In the genomic region with DNA sequence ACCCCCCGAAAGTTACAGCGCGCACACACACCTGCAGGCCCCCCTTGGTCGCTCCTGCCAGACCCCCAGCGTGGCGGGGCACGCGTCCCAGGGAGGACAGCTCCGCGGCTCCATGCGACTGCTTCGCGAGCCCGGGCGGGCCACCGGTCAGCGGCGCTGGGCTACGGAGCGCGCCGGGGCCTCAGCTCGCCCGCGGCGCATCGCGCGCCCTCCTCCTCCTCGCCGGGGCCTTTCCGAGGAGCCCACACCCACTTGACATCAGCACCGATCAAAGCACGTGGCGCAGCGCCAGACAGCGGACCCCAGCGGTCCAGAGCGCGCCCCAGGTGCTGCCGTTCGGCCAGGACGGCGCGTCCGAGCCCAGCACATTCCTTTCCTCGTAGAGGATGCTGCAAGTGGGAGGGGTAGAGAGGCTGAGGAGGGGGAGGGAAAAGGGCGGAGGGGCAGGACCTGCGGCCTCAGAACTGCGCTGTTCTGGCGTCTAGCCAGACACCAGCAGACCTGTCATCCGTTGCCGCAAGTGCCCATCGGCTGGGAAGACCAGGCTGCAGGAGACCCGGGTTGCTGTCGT, we compare ENCODE assay signal across 1 cellular context.
TF ChIP-seq lines count a peak whose summit lies in the region.

No MANE protein-coding gene starts in this region.

TF ChIP-seq in HEK293, 187 proteins besides CTCF, POLR2A, EP300 and RAD21 (continued from another document and continues in another):
- TF ChIP-seq, protein P1, sequence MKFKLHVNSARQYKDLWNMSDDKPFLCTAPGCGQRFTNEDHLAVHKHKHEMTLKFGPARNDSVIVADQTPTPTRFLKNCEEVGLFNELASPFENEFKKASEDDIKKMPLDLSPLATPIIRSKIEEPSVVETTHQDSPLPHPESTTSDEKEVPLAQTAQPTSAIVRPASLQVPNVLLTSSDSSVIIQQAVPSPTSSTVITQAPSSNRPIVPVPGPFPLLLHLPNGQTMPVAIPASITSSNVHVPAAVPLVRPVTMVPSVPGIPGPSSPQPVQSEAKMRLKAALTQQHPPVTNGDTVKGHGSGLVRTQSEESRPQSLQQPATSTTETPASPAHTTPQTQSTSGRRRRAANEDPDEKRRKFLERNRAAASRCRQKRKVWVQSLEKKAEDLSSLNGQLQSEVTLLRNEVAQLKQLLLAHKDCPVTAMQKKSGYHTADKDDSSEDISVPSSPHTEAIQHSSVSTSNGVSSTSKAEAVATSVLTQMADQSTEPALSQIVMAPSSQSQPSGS (tag by site-specific recombination; IDR thresholded peaks at IDR 0.05; ENCODE audit: low read depth) = no peak
- no peak for TF ChIP-seq GFI1B (tag by site-specific recombination; IDR thresholded peaks at IDR 0.05)
- TF ChIP-seq KLF8 (tag by site-specific recombination; IDR thresholded peaks at IDR 0.05) = peak; percentile 55; the same call in 1 of the 2 replicates
- no peak for TF ChIP-seq ZNF544 (tag by site-specific recombination; IDR thresholded peaks at IDR 0.05)
- TF ChIP-seq ZFP41 (tag by site-specific recombination; IDR thresholded peaks at IDR 0.05; ENCODE audit: borderline replicate concordance) = no peak
- no peak for TF ChIP-seq ZBTB20 (tag by site-specific recombination; IDR thresholded peaks at IDR 0.05)
- TF ChIP-seq ZNF394 (tag by site-specific recombination; IDR thresholded peaks at IDR 0.05; ENCODE audit: borderline replicate concordance) = no peak
- no peak for TF ChIP-seq ZNF2 (tag by site-specific recombination; IDR thresholded peaks at IDR 0.05)
- TF ChIP-seq ZNF23 (tag by site-specific recombination; IDR thresholded peaks at IDR 0.05; ENCODE audit: borderline replicate concordance) = no peak
- no peak for TF ChIP-seq ZNF530 (tag by site-specific recombination; IDR thresholded peaks at IDR 0.05; ENCODE audit: low read depth)
- no peak for TF ChIP-seq ZNF626 (tag by site-specific recombination; IDR thresholded peaks at IDR 0.05)
- TF ChIP-seq ZXDB (tag by site-specific recombination; IDR thresholded peaks at IDR 0.05) = no peak
- TF ChIP-seq ZNF777 (tag by site-specific recombination; IDR thresholded peaks at IDR 0.05; ENCODE audit: borderline replicate concordance) = no peak
- TF ChIP-seq, protein P2, sequence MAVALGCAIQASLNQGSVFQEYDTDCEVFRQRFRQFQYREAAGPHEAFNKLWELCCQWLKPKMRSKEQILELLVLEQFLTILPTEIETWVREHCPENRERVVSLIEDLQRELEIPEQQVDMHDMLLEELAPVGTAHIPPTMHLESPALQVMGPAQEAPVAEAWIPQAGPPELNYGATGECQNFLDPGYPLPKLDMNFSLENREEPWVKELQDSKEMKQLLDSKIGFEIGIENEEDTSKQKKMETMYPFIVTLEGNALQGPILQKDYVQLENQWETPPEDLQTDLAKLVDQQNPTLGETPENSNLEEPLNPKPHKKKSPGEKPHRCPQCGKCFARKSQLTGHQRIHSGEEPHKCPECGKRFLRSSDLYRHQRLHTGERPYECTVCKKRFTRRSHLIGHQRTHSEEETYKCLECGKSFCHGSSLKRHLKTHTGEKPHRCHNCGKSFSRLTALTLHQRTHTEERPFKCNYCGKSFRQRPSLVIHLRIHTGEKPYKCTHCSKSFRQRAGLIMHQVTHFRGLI (tag by site-specific recombination; IDR thresholded peaks at IDR 0.05) = peak; percentile 22; the same call in 1 of the 2 replicates
- peak; percentile 86 for TF ChIP-seq GLIS1 (tag by site-specific recombination; IDR thresholded peaks at IDR 0.05)
- TF ChIP-seq IKZF3 (tag by site-specific recombination; IDR thresholded peaks at IDR 0.05) = no peak
- TF ChIP-seq, protein P3, sequence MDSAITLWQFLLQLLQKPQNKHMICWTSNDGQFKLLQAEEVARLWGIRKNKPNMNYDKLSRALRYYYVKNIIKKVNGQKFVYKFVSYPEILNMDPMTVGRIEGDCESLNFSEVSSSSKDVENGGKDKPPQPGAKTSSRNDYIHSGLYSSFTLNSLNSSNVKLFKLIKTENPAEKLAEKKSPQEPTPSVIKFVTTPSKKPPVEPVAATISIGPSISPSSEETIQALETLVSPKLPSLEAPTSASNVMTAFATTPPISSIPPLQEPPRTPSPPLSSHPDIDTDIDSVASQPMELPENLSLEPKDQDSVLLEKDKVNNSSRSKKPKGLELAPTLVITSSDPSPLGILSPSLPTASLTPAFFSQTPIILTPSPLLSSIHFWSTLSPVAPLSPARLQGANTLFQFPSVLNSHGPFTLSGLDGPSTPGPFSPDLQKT (IDR thresholded peaks at IDR 0.05; ENCODE audit: borderline replicate concordance, low read depth, low read length) = no peak
- no peak for TF ChIP-seq TRIM28 (IDR thresholded peaks at IDR 0.05; ENCODE audit: borderline replicate concordance, low read length)
- no peak for TF ChIP-seq ZNF585B (tag by site-specific recombination; IDR thresholded peaks at IDR 0.05)
- peak; percentile 62 for TF ChIP-seq KLF1 (tag by site-specific recombination; IDR thresholded peaks at IDR 0.05)
- TF ChIP-seq ZNF140 (tag by site-specific recombination; IDR thresholded peaks at IDR 0.05) = no peak
- TF ChIP-seq, protein P4, sequence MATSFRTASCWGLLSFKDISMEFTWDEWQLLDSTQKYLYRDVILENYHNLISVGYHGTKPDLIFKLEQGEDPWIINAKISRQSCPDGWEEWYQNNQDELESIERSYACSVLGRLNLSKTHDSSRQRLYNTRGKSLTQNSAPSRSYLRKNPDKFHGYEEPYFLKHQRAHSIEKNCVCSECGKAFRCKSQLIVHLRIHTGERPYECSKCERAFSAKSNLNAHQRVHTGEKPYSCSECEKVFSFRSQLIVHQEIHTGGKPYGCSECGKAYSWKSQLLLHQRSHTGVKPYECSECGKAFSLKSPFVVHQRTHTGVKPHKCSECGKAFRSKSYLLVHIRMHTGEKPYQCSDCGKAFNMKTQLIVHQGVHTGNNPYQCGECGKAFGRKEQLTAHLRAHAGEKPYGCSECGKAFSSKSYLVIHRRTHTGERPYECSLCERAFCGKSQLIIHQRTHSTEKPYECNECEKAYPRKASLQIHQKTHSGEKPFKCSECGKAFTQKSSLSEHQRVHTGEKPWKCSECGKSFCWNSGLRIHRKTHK (tag by site-specific recombination; IDR thresholded peaks at IDR 0.05) = no peak
- TF ChIP-seq ZNF266 (tag by site-specific recombination; IDR thresholded peaks at IDR 0.05; ENCODE audit: low read depth) = no peak
- TF ChIP-seq ZNF76 (tag by site-specific recombination; IDR thresholded peaks at IDR 0.05; ENCODE audit: borderline replicate concordance, low read depth) = no peak
- TF ChIP-seq ZBTB17 (tag by site-specific recombination; IDR thresholded peaks at IDR 0.05) = no peak; the same call in 1 of the 2 replicates
- no peak for TF ChIP-seq ZNF707 (tag by site-specific recombination; IDR thresholded peaks at IDR 0.05)
- TF ChIP-seq ZNF596 (tag by site-specific recombination; IDR thresholded peaks at IDR 0.05) = no peak
- TF ChIP-seq KLF16 (tag by site-specific recombination; IDR thresholded peaks at IDR 0.05) = peak; percentile 32; the same call in 1 of the 2 replicates
- no peak for TF ChIP-seq ZNF239 (tag by site-specific recombination; IDR thresholded peaks at IDR 0.05)
- TF ChIP-seq, protein P5, sequence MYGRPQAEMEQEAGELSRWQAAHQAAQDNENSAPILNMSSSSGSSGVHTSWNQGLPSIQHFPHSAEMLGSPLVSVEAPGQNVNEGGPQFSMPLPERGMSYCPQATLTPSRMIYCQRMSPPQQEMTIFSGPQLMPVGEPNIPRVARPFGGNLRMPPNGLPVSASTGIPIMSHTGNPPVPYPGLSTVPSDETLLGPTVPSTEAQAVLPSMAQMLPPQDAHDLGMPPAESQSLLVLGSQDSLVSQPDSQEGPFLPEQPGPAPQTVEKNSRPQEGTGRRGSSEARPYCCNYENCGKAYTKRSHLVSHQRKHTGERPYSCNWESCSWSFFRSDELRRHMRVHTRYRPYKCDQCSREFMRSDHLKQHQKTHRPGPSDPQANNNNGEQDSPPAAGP (tag by site-specific recombination; IDR thresholded peaks at IDR 0.05) = no peak
- no peak for TF ChIP-seq SETDB1 (IDR thresholded peaks at IDR 0.05; ENCODE audit: insufficient read length, low read length)
- TF ChIP-seq ZNF529 (tag by site-specific recombination; IDR thresholded peaks at IDR 0.05; ENCODE audit: insufficient replicate concordance) = no peak
- TF ChIP-seq, protein P6, sequence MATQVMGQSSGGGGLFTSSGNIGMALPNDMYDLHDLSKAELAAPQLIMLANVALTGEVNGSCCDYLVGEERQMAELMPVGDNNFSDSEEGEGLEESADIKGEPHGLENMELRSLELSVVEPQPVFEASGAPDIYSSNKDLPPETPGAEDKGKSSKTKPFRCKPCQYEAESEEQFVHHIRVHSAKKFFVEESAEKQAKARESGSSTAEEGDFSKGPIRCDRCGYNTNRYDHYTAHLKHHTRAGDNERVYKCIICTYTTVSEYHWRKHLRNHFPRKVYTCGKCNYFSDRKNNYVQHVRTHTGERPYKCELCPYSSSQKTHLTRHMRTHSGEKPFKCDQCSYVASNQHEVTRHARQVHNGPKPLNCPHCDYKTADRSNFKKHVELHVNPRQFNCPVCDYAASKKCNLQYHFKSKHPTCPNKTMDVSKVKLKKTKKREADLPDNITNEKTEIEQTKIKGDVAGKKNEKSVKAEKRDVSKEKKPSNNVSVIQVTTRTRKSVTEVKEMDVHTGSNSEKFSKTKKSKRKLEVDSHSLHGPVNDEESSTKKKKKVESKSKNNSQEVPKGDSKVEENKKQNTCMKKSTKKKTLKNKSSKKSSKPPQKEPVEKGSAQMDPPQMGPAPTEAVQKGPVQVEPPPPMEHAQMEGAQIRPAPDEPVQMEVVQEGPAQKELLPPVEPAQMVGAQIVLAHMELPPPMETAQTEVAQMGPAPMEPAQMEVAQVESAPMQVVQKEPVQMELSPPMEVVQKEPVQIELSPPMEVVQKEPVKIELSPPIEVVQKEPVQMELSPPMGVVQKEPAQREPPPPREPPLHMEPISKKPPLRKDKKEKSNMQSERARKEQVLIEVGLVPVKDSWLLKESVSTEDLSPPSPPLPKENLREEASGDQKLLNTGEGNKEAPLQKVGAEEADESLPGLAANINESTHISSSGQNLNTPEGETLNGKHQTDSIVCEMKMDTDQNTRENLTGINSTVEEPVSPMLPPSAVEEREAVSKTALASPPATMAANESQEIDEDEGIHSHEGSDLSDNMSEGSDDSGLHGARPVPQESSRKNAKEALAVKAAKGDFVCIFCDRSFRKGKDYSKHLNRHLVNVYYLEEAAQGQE (tag by site-specific recombination; IDR thresholded peaks at IDR 0.05) = no peak
- TF ChIP-seq, protein P7, sequence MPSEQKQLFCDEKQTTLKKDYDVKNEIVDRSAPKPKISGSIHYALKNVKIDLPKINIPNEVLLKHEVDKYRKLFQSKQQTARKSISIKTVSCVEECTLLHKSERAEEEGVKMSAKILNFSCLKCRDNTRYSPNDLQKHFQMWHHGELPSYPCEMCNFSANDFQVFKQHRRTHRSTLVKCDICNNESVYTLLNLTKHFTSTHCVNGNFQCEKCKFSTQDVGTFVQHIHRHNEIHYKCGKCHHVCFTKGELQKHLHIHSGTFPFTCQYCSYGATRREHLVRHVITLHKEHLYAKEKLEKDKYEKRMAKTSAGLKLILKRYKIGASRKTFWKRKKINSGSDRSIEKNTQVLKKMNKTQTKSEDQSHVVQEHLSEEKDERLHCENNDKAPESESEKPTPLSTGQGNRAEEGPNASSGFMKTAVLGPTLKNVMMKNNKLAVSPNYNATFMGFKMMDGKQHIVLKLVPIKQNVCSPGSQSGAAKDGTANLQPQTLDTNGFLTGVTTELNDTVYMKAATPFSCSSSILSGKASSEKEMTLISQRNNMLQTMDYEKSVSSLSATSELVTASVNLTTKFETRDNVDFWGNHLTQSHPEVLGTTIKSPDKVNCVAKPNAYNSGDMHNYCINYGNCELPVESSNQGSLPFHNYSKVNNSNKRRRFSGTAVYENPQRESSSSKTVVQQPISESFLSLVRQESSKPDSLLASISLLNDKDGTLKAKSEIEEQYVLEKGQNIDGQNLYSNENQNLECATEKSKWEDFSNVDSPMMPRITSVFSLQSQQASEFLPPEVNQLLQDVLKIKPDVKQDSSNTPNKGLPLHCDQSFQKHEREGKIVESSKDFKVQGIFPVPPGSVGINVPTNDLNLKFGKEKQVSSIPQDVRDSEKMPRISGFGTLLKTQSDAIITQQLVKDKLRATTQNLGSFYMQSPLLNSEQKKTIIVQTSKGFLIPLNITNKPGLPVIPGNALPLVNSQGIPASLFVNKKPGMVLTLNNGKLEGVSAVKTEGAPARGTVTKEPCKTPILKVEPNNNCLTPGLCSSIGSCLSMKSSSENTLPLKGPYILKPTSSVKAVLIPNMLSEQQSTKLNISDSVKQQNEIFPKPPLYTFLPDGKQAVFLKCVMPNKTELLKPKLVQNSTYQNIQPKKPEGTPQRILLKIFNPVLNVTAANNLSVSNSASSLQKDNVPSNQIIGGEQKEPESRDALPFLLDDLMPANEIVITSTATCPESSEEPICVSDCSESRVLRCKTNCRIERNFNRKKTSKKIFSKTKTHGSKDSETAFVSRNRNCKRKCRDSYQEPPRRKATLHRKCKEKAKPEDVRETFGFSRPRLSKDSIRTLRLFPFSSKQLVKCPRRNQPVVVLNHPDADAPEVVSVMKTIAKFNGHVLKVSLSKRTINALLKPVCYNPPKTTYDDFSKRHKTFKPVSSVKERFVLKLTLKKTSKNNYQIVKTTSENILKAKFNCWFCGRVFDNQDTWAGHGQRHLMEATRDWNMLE (tag by site-specific recombination; conservative IDR thresholded peaks at IDR 0.05; ENCODE audit: low read depth) = no peak
- TF ChIP-seq ZNF670 (tag by site-specific recombination; IDR thresholded peaks at IDR 0.05; ENCODE audit: low read depth) = no peak
- TF ChIP-seq ZFP69B (tag by site-specific recombination; IDR thresholded peaks at IDR 0.05) = no peak; the same call in 1 of the 2 replicates
- TF ChIP-seq ZBTB7A (tag by site-specific recombination; IDR thresholded peaks at IDR 0.05; ENCODE audit: low read depth) = no peak
- 0 out of 2 replicates have a peak, but pooled peaks have one; percentile 33 for TF ChIP-seq SCRT2 (tag by site-specific recombination; IDR thresholded peaks at IDR 0.05)
- peak; percentile 76 for TF ChIP-seq KLF9 (tag by site-specific recombination; IDR thresholded peaks at IDR 0.05; ENCODE audit: low read depth)
- TF ChIP-seq, protein P8, sequence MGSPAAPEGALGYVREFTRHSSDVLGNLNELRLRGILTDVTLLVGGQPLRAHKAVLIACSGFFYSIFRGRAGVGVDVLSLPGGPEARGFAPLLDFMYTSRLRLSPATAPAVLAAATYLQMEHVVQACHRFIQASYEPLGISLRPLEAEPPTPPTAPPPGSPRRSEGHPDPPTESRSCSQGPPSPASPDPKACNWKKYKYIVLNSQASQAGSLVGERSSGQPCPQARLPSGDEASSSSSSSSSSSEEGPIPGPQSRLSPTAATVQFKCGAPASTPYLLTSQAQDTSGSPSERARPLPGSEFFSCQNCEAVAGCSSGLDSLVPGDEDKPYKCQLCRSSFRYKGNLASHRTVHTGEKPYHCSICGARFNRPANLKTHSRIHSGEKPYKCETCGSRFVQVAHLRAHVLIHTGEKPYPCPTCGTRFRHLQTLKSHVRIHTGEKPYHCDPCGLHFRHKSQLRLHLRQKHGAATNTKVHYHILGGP (tag by site-specific recombination; IDR thresholded peaks at IDR 0.05) = no peak
- no peak for TF ChIP-seq HOXA7 (CRISPR knock-in tag; IDR thresholded peaks at IDR 0.05; ENCODE audit: borderline replicate concordance)
- TF ChIP-seq ZNF202 (tag by site-specific recombination; IDR thresholded peaks at IDR 0.05; ENCODE audit: borderline replicate concordance) = no peak
- peak; percentile 37; the same call in 1 of the 2 replicates for TF ChIP-seq ZNF366 (tag by site-specific recombination; conservative IDR thresholded peaks at IDR 0.05)
